Comparison of ENCODE assay signal across 1 cellular context in genomic region chr10:87030912-87031635, GRCh38.
TF ChIP-seq lines count a peak whose summit lies in the region.

No MANE protein-coding gene starts in this region.

TF ChIP-seq in HepG2, 621 proteins besides CTCF, POLR2A, EP300 and RAD21:
- peak; percentile 99 for TF ChIP-seq ZNF850 (CRISPR knock-in tag; conservative IDR thresholded peaks at IDR 0.05)
- TF ChIP-seq YEATS4 (CRISPR knock-in tag; IDR thresholded peaks at IDR 0.05; ENCODE audit: borderline replicate concordance) = no peak
